22 cellular contexts compared by ENCODE assay signal in genomic region chr17:60110586-60110985, GRCh38. TPM values are rescaled to one million over a fixed set of nuclear protein-coding genes. Genes with fewer than 3 reads are reported as not detected.
A peak's percentile ranks its signal among the peaks of the same experiment; 100 is the strongest.
DNase-seq lines count a peak whose midpoint lies in the region; ATAC-seq, FAIRE-seq and TF ChIP-seq lines count a peak whose summit lies in the region.
"Had no signal": no experiment of that assay in that cellular context is flagged by ENCODE, and none has a peak within 500 bp of the region (broad histone marks: within the 10 kb centered on the region; RNA-seq: fewer than 3 reads in every experiment).

No MANE protein-coding gene starts in this region.

- POLR2A ChIA-PET in endothelial cell of umbilical vein (lab: Charles Lee), result interaction anchor here (0.6 kb wide), 1 partner anchor 1019 kb away, joined by 3 read pairs; no protein-coding TSS in a partner anchor

- no peaks in the 10 kb centered on the region for H3K9me3 ChIP-seq in T-helper 17 cell (ENCODE audit: control insufficient read depth, low read length, poor library complexity, severe bottlenecking)
- no peaks in the 10 kb centered on the region for H3K9me3 ChIP-seq in endothelial cell of umbilical vein (replicated peaks; ENCODE audit: control insufficient read depth, insufficient read depth, low read length)
- no peaks in the 10 kb centered on the region for H3K9me3 ChIP-seq in hepatocyte (ENCODE audit: low read depth)
- H3K9me3 ChIP-seq: BE2C had no signal

- no peak for TF ChIP-seq POLR2A in endothelial cell of umbilical vein (IDR thresholded peaks at IDR 0.05; ENCODE audit: low read depth, low read length)

- intact Hi-C loops in endothelial cell of umbilical vein (cut with micrococcal nuclease), result no loop called here

- H3K36me3 Mint-ChIP-seq in activated naive CD4-positive, alpha-beta T cell treated with anti-CD3 and anti-CD28 coated beads, Interleukin-2, amount 50 U/mL, for 24 hours, result no peaks in the 10 kb centered on the region
- H3K36me3 Mint-ChIP-seq in T-helper 17 cell (ENCODE audit: low read depth), result no peaks in the 10 kb centered on the region
- H3K36me3 Mint-ChIP-seq: CD4-positive, CD25-positive, alpha-beta regulatory T cell; CD8-positive, alpha-beta memory T cell; IgD-negative memory B cell had no signal

- DNase-seq in activated naive CD4-positive, alpha-beta T cell (lab: John Stamatoyannopoulos, UW), result no peak
- DNase-seq in T-helper 17 cell (no peak), endothelial cell of umbilical vein (ENCODE audit: low read depth, low spot score) (no peak), SHP77 (lab: John Stamatoyannopoulos, UW) (no peak), hepatocyte (ENCODE audit: low spot score) (no peak)
- DNase-seq: ACHN; BE2C; C1 segment of cervical spinal cord; CD4-positive, CD25-positive, alpha-beta regulatory T cell; CD8-positive, alpha-beta memory T cell; COR-L47; DMS79; GDM1; H9 had no signal

- H3K9me3 Mint-ChIP-seq in activated naive CD4-positive, alpha-beta T cell treated with anti-CD3 and anti-CD28 coated beads, Interleukin-2, amount 50 U/mL, for 24 hours, result no peaks in the 10 kb centered on the region
- H3K9me3 Mint-ChIP-seq: CD4-positive, CD25-positive, alpha-beta regulatory T cell; CD8-positive, alpha-beta memory T cell; H9; IgD-negative memory B cell had no signal

- peak; percentile 52 for FAIRE-seq in endothelial cell of umbilical vein (lab: Jason Lieb, UNC)
- FAIRE-seq: A204.1, D721Med, H1 had no signal

- ATAC-seq in T-helper 17 cell (no peak), HG02798 (IDR thresholded peaks at IDR 0.05; ENCODE audit: poor library complexity, unreplicated experiment) (no peak)
- ATAC-seq: HepG2 had no signal

- no peaks in the 10 kb centered on the region for H3K4me1 Mint-ChIP-seq in activated naive CD4-positive, alpha-beta T cell treated with anti-CD3 and anti-CD28 coated beads, Interleukin-2, amount 50 U/mL, for 24 hours
- H3K4me1 Mint-ChIP-seq in T-helper 17 cell, result no peaks in the 10 kb centered on the region
- H3K4me1 Mint-ChIP-seq: CD8-positive, alpha-beta memory T cell had no signal

- H3K27me3 Mint-ChIP-seq in activated naive CD4-positive, alpha-beta T cell treated with anti-CD3 and anti-CD28 coated beads, Interleukin-2, amount 50 U/mL, for 24 hours, result peaks cover 12% of the 10 kb centered on the region
- H3K27me3 Mint-ChIP-seq in T-helper 17 cell, result peaks cover 36% of the 10 kb centered on the region
- H3K27me3 Mint-ChIP-seq: IgD-negative memory B cell had no signal

- H3K27ac Mint-ChIP-seq in activated naive CD4-positive, alpha-beta T cell treated with anti-CD3 and anti-CD28 coated beads, Interleukin-2, amount 50 U/mL, for 24 hours, result no peak overlapping the region
- no peak overlapping the region for H3K27ac Mint-ChIP-seq in T-helper 17 cell
- H3K27ac Mint-ChIP-seq: CD4-positive, CD25-positive, alpha-beta regulatory T cell; CD8-positive, alpha-beta memory T cell; H9; IgD-negative memory B cell had no signal

- H2AFZ ChIP-seq in endothelial cell of umbilical vein (ENCODE audit: low read depth, low read length), result no peak overlapping the region
- H2AFZ ChIP-seq in hepatocyte, result no peak overlapping the region

- TF ChIP-seq CTCF in endothelial cell of umbilical vein (IDR thresholded peaks at IDR 0.05; ENCODE audit: extremely low read depth in 1 of 2, insufficient read depth in 1 of 2, low read depth in 1 of 2, low read length in 2 of 2), result no peak
- no peak for TF ChIP-seq CTCF in hepatocyte (IDR thresholded peaks at IDR 0.05; ENCODE audit: poor library complexity)

- no peak overlapping the region for H3K9ac ChIP-seq in endothelial cell of umbilical vein (replicated peaks; ENCODE audit: extremely low read depth, insufficient read depth, low read length)

- no peaks in the 10 kb centered on the region for H3K4me1 ChIP-seq in endothelial cell of umbilical vein (ENCODE audit: control insufficient read depth, extremely low read depth, insufficient read depth, low read length)
- no peaks in the 10 kb centered on the region for H3K4me1 ChIP-seq in hepatocyte (ENCODE audit: insufficient read depth)
- H3K4me1 ChIP-seq: BE2C had no signal

- H4K20me1 ChIP-seq in endothelial cell of umbilical vein (replicated peaks; ENCODE audit: control insufficient read depth, extremely low read depth, insufficient read depth, low read length), result no peaks in the 10 kb centered on the region
- no peaks in the 10 kb centered on the region for H4K20me1 ChIP-seq in hepatocyte (ENCODE audit: insufficient read depth, poor library complexity, severe bottlenecking)

- dilution Hi-C loops in endothelial cell of umbilical vein (cut with MboI; ENCODE audit: extremely low pct_ligation_motif_present, low sequenced_read_pairs), result no loop called here

- H3K4me3 Mint-ChIP-seq in activated naive CD4-positive, alpha-beta T cell treated with anti-CD3 and anti-CD28 coated beads, Interleukin-2, amount 50 U/mL, for 24 hours, result peak overlapping the region; percentile 36
- peak overlapping the region; percentile 7 for H3K4me3 Mint-ChIP-seq in T-helper 17 cell
- H3K4me3 Mint-ChIP-seq: CD4-positive, CD25-positive, alpha-beta regulatory T cell; CD8-positive, alpha-beta memory T cell; H9; IgD-negative memory B cell had no signal

- H3K27ac ChIP-seq in endothelial cell of umbilical vein (ENCODE audit: insufficient read depth, low read depth, low read length), result no peak overlapping the region
- H3K27ac ChIP-seq in hepatocyte, result no peak overlapping the region

- CTCF ChIA-PET in endothelial cell of umbilical vein (lab: Charles Lee), result interaction anchor here (0.5 to 0.7 kb wide), 2 partner anchors 138 to 237 kb away, joined by 3 read pairs; no protein-coding TSS in a partner anchor

- no peak overlapping the region for H3K4me2 ChIP-seq in endothelial cell of umbilical vein (ENCODE audit: insufficient read depth, low read length)
- H3K4me2 ChIP-seq in hepatocyte, result no peak overlapping the region

- H3K9me2 ChIP-seq in hepatocyte (replicated peaks; ENCODE audit: insufficient read depth), result no peaks in the 10 kb centered on the region

- H3K27me3 ChIP-seq in endothelial cell of umbilical vein (ENCODE audit: control insufficient read depth in 2 of 2, insufficient read depth in 2 of 2, low read length in 2 of 2) (peaks cover 0 to 3% of the 10 kb centered on the region in 2 experiments), hepatocyte (peaks cover 3% of the 10 kb centered on the region)
- H3K27me3 ChIP-seq: BE2C had no signal

- no peak overlapping the region for H3K4me3 ChIP-seq in endothelial cell of umbilical vein (replicated peaks in 1 of 3; ENCODE audit: insufficient read depth in 1 of 3, low read depth in 1 of 3, low read length in 3 of 3)
- no peak overlapping the region for H3K4me3 ChIP-seq in hepatocyte

- BruUV-seq in endothelial cell of umbilical vein (replicated peaks; lab: Mats Ljungman, UMichigan), result no TSS peak

- H3K36me3 ChIP-seq in endothelial cell of umbilical vein (ENCODE audit: control insufficient read depth in 2 of 2, extremely low read depth in 1 of 2, insufficient read depth in 2 of 2, low read length in 2 of 2) (no peaks in the 10 kb centered on the region), hepatocyte (replicated peaks; ENCODE audit: insufficient read depth, low read depth) (no peaks in the 10 kb centered on the region)
- H3K36me3 ChIP-seq: BE2C had no signal

- H3K79me2 ChIP-seq in endothelial cell of umbilical vein (ENCODE audit: control insufficient read depth, insufficient read depth, low read length), result no peaks in the 10 kb centered on the region
- no peaks in the 10 kb centered on the region for H3K79me2 ChIP-seq in hepatocyte

- H3K9me1 ChIP-seq in endothelial cell of umbilical vein (replicated peaks; ENCODE audit: control insufficient read depth, extremely low read depth, insufficient read depth, low read length), result no peaks in the 10 kb centered on the region

- WGBS in hepatocyte (ENCODE audit: low lambda C conversion rate, missing lambda C conversion rate), result 48% methylated on average over 3 of the region's 3 CpGs

TF ChIP-seq in endothelial cell of umbilical vein, 7 proteins besides CTCF, POLR2A, EP300 and RAD21:
- TF ChIP-seq MYC (IDR thresholded peaks at IDR 0.05; ENCODE audit: low read depth, low read length), result no peak
- TF ChIP-seq FOS (IDR thresholded peaks at IDR 0.05; ENCODE audit: borderline replicate concordance, insufficient read depth, low read length), result no peak
- no peak for TF ChIP-seq MAX (IDR thresholded peaks at IDR 0.05; ENCODE audit: insufficient read depth, insufficient read length)
- no peak for TF ChIP-seq EZH2 (IDR thresholded peaks at IDR 0.05; ENCODE audit: borderline replicate concordance, low read depth, low read length, severe bottlenecking)
- no peak for TF ChIP-seq GATA2 (IDR thresholded peaks at IDR 0.05; ENCODE audit: insufficient read depth, insufficient read length, low read depth, low read length)
- TF ChIP-seq POLR2AphosphoS5 (IDR thresholded peaks at IDR 0.05; ENCODE audit: insufficient read depth, low read depth, low read length), result no peak
- TF ChIP-seq JUN (IDR thresholded peaks at IDR 0.05; ENCODE audit: borderline replicate concordance, insufficient read depth, insufficient read length, low read depth), result no peak

RNA-seq across cellular contexts. Expression of gene HEATR6, which starts 31.9 kb away (rescaled TPM):
- 10 to 100 TPM; 13.7 to 18.5 TPM for total RNA-seq in T-helper 17 cell
- 16.7 and 17.4 TPM in 2 replicates for total RNA-seq in endothelial cell of umbilical vein
- polyA plus RNA-seq in endothelial cell of umbilical vein, result 18.6 and 20.2 TPM in 2 replicates
- polyA plus RNA-seq in endothelial cell of umbilical vein (2011; cell fraction: cytosol; rRNA removed), result 11.7 and 13.6 TPM in 2 replicates
- polyA plus RNA-seq in endothelial cell of umbilical vein (2011; cell fraction: nucleus; rRNA removed), result 61.2 and 67.3 TPM in 2 replicates
- 10.9 and 11.6 TPM in 2 replicates for polyA plus RNA-seq in endothelial cell of umbilical vein (2012)
- 21.0 and 26.5 TPM in 2 replicates for polyA minus RNA-seq in endothelial cell of umbilical vein
- 13.0 TPM for polyA minus RNA-seq in endothelial cell of umbilical vein (2011; cell fraction: cytosol; rRNA and poly(A)+ RNA removed)
- 25.1 and 27.9 TPM in 2 replicates for polyA minus RNA-seq in endothelial cell of umbilical vein (2011; cell fraction: nucleus; rRNA and poly(A)+ RNA removed)
- total RNA-seq in hepatocyte, result 18.4 and 18.5 TPM in 2 replicates
- polyA plus RNA-seq in hepatocyte, result 13.9 and 15.0 TPM in 2 replicates

RNA-seq across cellular contexts. Expression of gene CA4, which starts 39.2 kb away (rescaled TPM):
- total RNA-seq in T-helper 17 cell, result not detected
- 0.29 TPM in 1 of 2 replicates, not detected in the other for total RNA-seq in endothelial cell of umbilical vein
- polyA plus RNA-seq in endothelial cell of umbilical vein, result 0.10 and 0.17 TPM in 2 replicates
- polyA plus RNA-seq in endothelial cell of umbilical vein (2011; cell fraction: cytosol; rRNA removed), result 0.14 and 0.17 TPM in 2 replicates
- 0.36 and 0.66 TPM in 2 replicates for polyA plus RNA-seq in endothelial cell of umbilical vein (2011; cell fraction: nucleus; rRNA removed)
- not detected in 2 replicates for polyA plus RNA-seq in endothelial cell of umbilical vein (2012)
- polyA minus RNA-seq in endothelial cell of umbilical vein, result 0.41 TPM in 1 of 2 replicates, not detected in the other
- not detected for polyA minus RNA-seq in endothelial cell of umbilical vein (2011; cell fraction: cytosol; rRNA and poly(A)+ RNA removed)
- not detected in 2 replicates for polyA minus RNA-seq in endothelial cell of umbilical vein (2011; cell fraction: nucleus; rRNA and poly(A)+ RNA removed)
- total RNA-seq in hepatocyte, result 1.2 and 1.9 TPM in 2 replicates
- 6.1 and 9.8 TPM in 2 replicates for polyA plus RNA-seq in hepatocyte
- total RNA-seq: CD4-positive, CD25-positive, alpha-beta regulatory T cell; CD8-positive, alpha-beta memory T cell; Daoy; HepG2 had no signal
- polyA plus RNA-seq: CD4-positive, CD25-positive, alpha-beta regulatory T cell; CD8-positive, alpha-beta memory T cell; HepG2; IgD-negative memory B cell had no signal
